Comparison of ENCODE assay signal across 18 cellular contexts in the genomic region with DNA sequence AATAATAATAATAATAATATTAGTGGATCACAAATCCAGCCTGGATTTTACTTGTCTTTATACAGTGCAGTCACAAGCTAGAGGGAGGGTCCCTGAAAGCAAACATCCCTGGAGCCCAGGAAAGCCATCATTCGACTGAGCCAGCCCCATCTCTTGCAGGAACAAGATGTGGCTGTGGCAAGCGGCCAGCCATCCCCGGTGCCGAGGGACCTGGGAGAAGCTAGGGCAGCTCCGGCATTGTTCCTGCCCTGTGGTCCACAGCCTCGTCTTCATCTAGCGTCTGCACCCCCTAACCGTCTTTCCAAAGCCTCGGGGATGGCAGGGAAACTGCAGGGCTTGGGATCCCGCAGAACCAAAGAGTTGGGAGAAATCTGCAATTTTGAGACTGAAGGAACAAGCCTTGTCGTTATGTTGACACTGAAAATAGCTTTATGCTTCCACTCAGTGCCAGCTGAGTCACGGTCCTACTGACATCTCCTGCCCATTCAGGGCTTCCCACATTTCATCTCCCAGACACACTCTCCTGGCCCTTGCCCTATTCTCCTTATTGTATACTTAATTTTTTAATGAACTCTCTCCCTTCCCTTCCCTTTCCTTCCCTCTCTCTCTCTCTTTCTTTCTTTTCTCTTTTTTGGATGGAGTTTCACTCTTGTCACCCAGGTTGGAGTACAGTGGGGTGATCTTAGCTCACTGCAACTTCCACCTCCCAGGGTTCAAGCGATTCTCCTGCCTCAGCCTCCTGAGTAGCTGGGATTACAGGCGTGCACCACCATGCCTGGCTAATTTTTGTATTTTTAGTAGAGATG.
A peak's percentile ranks its signal among the peaks of the same experiment; 100 is the strongest.
DNase-seq lines count a peak whose midpoint lies in the region; ATAC-seq, FAIRE-seq and TF ChIP-seq lines count a peak whose summit lies in the region.
"Had no signal": no experiment of that assay in that cellular context is flagged by ENCODE, and none has a peak within 500 bp of the region (broad histone marks: within the 10 kb centered on the region; RNA-seq: fewer than 3 reads in every experiment).

No MANE protein-coding gene starts in this region.

- ATAC-seq in left ventricle myocardium superior (no peak), SK-N-SH treated with all-trans-retinoic acid at 6 μM for 48 hours (0 out of 3 replicates have a peak, but pooled peaks have one; percentile 13), aorta (ENCODE audit: low FRiP score) (no peak)
- ATAC-seq: left lung; naive thymus-derived CD8-positive, alpha-beta T cell had no signal

- H3K4me3 ChIP-seq in right atrium auricular region, result no peak overlapping the region
- H3K4me3 ChIP-seq in foreskin fibroblast (ENCODE audit: low read depth in 1 of 2, low read length in 2 of 2), result no peak overlapping the region
- H3K4me3 ChIP-seq in aorta (ENCODE audit: low read length in 2 of 2), result no peak overlapping the region
- H3K4me3 ChIP-seq: left lung, testis had no signal

- H3K4me1 ChIP-seq in right atrium auricular region (peaks cover 0 to 12% of the 10 kb centered on the region in 2 donors), aorta (ENCODE audit: control insufficient read depth in 1 of 2, insufficient read depth in 2 of 2, low read length in 2 of 2) (no peaks in the 10 kb centered on the region)
- H3K4me1 ChIP-seq: left lung, testis had no signal

- H3K36me3 ChIP-seq in right atrium auricular region (no peaks in the 10 kb centered on the region), aorta (ENCODE audit: control insufficient read depth in 1 of 2, insufficient read depth in 2 of 2, low read length in 1 of 2) (no peaks in the 10 kb centered on the region)
- H3K36me3 ChIP-seq: left lung had no signal

- H3K9me3 ChIP-seq in right atrium auricular region (no peaks in the 10 kb centered on the region), aorta (ENCODE audit: control insufficient read depth, low read length) (no peaks in the 10 kb centered on the region)
- H3K9me3 ChIP-seq: left lung, testis had no signal

- DNase-seq in left ventricle myocardium superior (peak; percentile 47), right atrium auricular region (ENCODE audit: low spot score) (no peak), foreskin fibroblast (peak; percentile 35 to 60), aorta (peak; percentile 59 to 83), D721Med (ENCODE audit: insufficient read length, low spot score) (no peak), H4 (ENCODE audit: low spot score) (no peak)
- DNase-seq in stimulated activated CD4-positive, alpha-beta T cell treated with anti-CD3 and anti-CD28 coated beads, Interleukin-2, amount 100 ng/mL, for 24 hours, result no peak
- DNase-seq: activated CD4-positive, alpha-beta T cell treated with anti-CD3 and anti-CD28 coated beads, Interleukin-2, amount 10 ng/mL, durations not matched to agents 24 days and 14 days; activated naive CD8-positive, alpha-beta T cell treated with anti-CD3 and anti-CD28 coated beads for 36 hours; activated T-cell treated with anti-CD3 and anti-CD28 coated beads, Interleukin-2, amount 50 U/mL, for 1 hour; Calu3; naive thymus-derived CD8-positive, alpha-beta T cell; NCI-H1048; stimulated activated CD4-positive, alpha-beta T cell treated with anti-CD3 and anti-CD28 coated beads, Interleukin-4, amount 100 ng/mL, for 1 hour; T1000; testis had no signal

- intact Hi-C loops in left ventricle myocardium superior (cut with micrococcal nuclease), result no loop called here
- intact Hi-C loops in aorta (cut with DNase I), result loop anchor here in 1 of 2 donors (10.0 kb wide), 1 partner anchor 54 kb away; no protein-coding TSS in a partner anchor

- TF ChIP-seq CTCF in right atrium auricular region (IDR thresholded peaks at IDR 0.05), result no peak
- TF ChIP-seq CTCF in foreskin fibroblast (IDR thresholded peaks at IDR 0.05; ENCODE audit: low read depth, low read length), result no peak
- no peak for TF ChIP-seq CTCF in D721Med (IDR thresholded peaks at IDR 0.05; ENCODE audit: insufficient read depth, missing control alignments)

- no peak for FAIRE-seq in D721Med (lab: Jason Lieb, UNC)

- no peak overlapping the region for H3K27ac ChIP-seq in right atrium auricular region
- H3K27ac ChIP-seq in aorta (ENCODE audit: low read depth in 1 of 2, low read length in 2 of 2), result no peak overlapping the region
- H3K27ac ChIP-seq: left lung, testis had no signal

- WGBS in aorta, 2 donors, result 21 to 22% methylated on average over 14 of the region's 14 CpGs

- H3K27me3 ChIP-seq in right atrium auricular region (no peaks in the 10 kb centered on the region), aorta (ENCODE audit: control insufficient read depth in 1 of 2, insufficient read depth in 2 of 2, low read length in 1 of 2) (no peaks in the 10 kb centered on the region)
- H3K27me3 ChIP-seq: testis had no signal

TF ChIP-seq in SK-N-SH treated with all-trans-retinoic acid at 6 μM for 48 hours, 23 proteins besides CTCF, POLR2A, EP300 and RAD21:
- TF ChIP-seq, protein P1, sequence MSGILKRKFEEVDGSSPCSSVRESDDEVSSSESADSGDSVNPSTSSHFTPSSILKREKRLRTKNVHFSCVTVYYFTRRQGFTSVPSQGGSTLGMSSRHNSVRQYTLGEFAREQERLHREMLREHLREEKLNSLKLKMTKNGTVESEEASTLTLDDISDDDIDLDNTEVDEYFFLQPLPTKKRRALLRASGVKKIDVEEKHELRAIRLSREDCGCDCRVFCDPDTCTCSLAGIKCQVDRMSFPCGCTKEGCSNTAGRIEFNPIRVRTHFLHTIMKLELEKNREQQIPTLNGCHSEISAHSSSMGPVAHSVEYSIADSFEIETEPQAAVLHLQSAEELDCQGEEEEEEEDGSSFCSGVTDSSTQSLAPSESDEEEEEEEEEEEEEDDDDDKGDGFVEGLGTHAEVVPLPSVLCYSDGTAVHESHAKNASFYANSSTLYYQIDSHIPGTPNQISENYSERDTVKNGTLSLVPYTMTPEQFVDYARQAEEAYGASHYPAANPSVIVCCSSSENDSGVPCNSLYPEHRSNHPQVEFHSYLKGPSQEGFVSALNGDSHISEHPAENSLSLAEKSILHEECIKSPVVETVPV (CRISPR knock-in tag; IDR thresholded peaks at IDR 0.05), result no peak
- TF ChIP-seq SNAI2 (CRISPR knock-in tag; IDR thresholded peaks at IDR 0.05), result no peak
- TF ChIP-seq BACH2 (CRISPR knock-in tag; IDR thresholded peaks at IDR 0.05; ENCODE audit: borderline replicate concordance), result no peak
- TF ChIP-seq PPARA (CRISPR knock-in tag; IDR thresholded peaks at IDR 0.05; ENCODE audit: borderline replicate concordance), result no peak
- no peak for TF ChIP-seq OSR1 (CRISPR knock-in tag; IDR thresholded peaks at IDR 0.05)
- TF ChIP-seq ZFP3 (CRISPR knock-in tag; IDR thresholded peaks at IDR 0.05), result no peak
- no peak for TF ChIP-seq CSDC2 (CRISPR knock-in tag; IDR thresholded peaks at IDR 0.05)
- TF ChIP-seq RARB (CRISPR knock-in tag; IDR thresholded peaks at IDR 0.05), result no peak
- no peak for TF ChIP-seq ZNF565 (CRISPR knock-in tag; conservative IDR thresholded peaks at IDR 0.05; ENCODE audit: low read depth)
- no peak for TF ChIP-seq TOX (CRISPR knock-in tag; IDR thresholded peaks at IDR 0.05; ENCODE audit: borderline replicate concordance)
- TF ChIP-seq, protein P2, sequence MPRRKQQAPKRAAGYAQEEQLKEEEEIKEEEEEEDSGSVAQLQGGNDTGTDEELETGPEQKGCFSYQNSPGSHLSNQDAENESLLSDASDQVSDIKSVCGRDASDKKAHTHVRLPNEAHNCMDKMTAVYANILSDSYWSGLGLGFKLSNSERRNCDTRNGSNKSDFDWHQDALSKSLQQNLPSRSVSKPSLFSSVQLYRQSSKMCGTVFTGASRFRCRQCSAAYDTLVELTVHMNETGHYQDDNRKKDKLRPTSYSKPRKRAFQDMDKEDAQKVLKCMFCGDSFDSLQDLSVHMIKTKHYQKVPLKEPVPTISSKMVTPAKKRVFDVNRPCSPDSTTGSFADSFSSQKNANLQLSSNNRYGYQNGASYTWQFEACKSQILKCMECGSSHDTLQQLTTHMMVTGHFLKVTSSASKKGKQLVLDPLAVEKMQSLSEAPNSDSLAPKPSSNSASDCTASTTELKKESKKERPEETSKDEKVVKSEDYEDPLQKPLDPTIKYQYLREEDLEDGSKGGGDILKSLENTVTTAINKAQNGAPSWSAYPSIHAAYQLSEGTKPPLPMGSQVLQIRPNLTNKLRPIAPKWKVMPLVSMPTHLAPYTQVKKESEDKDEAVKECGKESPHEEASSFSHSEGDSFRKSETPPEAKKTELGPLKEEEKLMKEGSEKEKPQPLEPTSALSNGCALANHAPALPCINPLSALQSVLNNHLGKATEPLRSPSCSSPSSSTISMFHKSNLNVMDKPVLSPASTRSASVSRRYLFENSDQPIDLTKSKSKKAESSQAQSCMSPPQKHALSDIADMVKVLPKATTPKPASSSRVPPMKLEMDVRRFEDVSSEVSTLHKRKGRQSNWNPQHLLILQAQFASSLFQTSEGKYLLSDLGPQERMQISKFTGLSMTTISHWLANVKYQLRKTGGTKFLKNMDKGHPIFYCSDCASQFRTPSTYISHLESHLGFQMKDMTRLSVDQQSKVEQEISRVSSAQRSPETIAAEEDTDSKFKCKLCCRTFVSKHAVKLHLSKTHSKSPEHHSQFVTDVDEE (CRISPR knock-in tag; IDR thresholded peaks at IDR 0.05), result no peak
- TF ChIP-seq, protein P3, sequence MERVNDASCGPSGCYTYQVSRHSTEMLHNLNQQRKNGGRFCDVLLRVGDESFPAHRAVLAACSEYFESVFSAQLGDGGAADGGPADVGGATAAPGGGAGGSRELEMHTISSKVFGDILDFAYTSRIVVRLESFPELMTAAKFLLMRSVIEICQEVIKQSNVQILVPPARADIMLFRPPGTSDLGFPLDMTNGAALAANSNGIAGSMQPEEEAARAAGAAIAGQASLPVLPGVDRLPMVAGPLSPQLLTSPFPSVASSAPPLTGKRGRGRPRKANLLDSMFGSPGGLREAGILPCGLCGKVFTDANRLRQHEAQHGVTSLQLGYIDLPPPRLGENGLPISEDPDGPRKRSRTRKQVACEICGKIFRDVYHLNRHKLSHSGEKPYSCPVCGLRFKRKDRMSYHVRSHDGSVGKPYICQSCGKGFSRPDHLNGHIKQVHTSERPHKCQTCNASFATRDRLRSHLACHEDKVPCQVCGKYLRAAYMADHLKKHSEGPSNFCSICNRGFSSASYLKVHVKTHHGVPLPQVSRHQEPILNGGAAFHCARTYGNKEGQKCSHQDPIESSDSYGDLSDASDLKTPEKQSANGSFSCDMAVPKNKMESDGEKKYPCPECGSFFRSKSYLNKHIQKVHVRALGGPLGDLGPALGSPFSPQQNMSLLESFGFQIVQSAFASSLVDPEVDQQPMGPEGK (CRISPR knock-in tag; IDR thresholded peaks at IDR 0.05; ENCODE audit: borderline replicate concordance), result no peak
TF ChIP-seq in SK-N-SH treated with all-trans-retinoic acid at 6 μM for 48 hours: peak in this region for 0.

Comparison
In these comparisons a context has a peak if more than half of its experiments do, and no peak if none do; other contexts are left out.
1. DNase-seq: peak in left ventricle myocardium superior (single experiment), foreskin fibroblast (2 of 2) and aorta (2 of 2); none in right atrium auricular region (single experiment), D721Med (single experiment), stimulated activated CD4-positive, alpha-beta T cell treated with anti-CD3 and anti-CD28 coated beads, Interleukin-2, amount 100 ng/mL, for 24 hours (0 of 2) and H4 (single experiment).